17 cellular contexts compared by ENCODE assay signal in genomic region chrX:49977319-49978090, GRCh38. TPM values are rescaled to one million over a fixed set of nuclear protein-coding genes. Genes with fewer than 3 reads are reported as not detected.
DNase-seq lines count a peak whose midpoint lies in the region; ATAC-seq, FAIRE-seq and TF ChIP-seq lines count a peak whose summit lies in the region.
"Had no signal": no experiment of that assay in that cellular context is flagged by ENCODE, and none has a peak within 500 bp of the region (broad histone marks: within the 10 kb centered on the region; RNA-seq: fewer than 3 reads in every experiment).

No MANE protein-coding gene starts in this region.

- WGBS in heart left ventricle, 4 donors = 61 to 70% (median 66%) methylated on average over 9 of the region's 9 CpGs

- H3K27ac ChIP-seq in cardiac muscle cell (peak overlapping the region; percentile 51), left ventricle myocardium inferior (replicated peaks) (no peak overlapping the region), endothelial cell of umbilical vein (ENCODE audit: insufficient read depth, low read depth, low read length) (peak overlapping the region; percentile 37), heart left ventricle (no peak overlapping the region)
- H3K27ac ChIP-seq: GM23248, right lobe of liver, tibial artery had no signal

- H2AFZ ChIP-seq in endothelial cell of umbilical vein (ENCODE audit: low read depth, low read length) = peak overlapping the region; percentile 37
- H2AFZ ChIP-seq: GM23248 had no signal

- H3K27me3 Mint-ChIP-seq in stimulated activated memory B cell treated with anti-CD40 and anti-IgM and Interleukin-4, amounts not matched to agents 10 μg/mL and 1 μg/mL and 100 μg/mL, for 72 hours = no peaks in the 10 kb centered on the region
- H3K27me3 Mint-ChIP-seq: activated naive CD8-positive, alpha-beta T cell treated with anti-CD3 and anti-CD28 coated beads, Interleukin-2, amount 50 U/mL, for 24 hours had no signal

- POLR2A ChIA-PET in endothelial cell of umbilical vein (lab: Charles Lee) = no interaction called here

- TF ChIP-seq CTCF in cardiac muscle cell (IDR thresholded peaks at IDR 0.05; ENCODE audit: low read depth, low read length) (no peak), left ventricle myocardium inferior (IDR thresholded peaks at IDR 0.05; ENCODE audit: borderline replicate concordance) (no peak), endothelial cell of umbilical vein (IDR thresholded peaks at IDR 0.05; ENCODE audit: extremely low read depth in 1 of 2, insufficient read depth in 1 of 2, low read depth in 1 of 2, low read length in 2 of 2) (no peak), heart left ventricle (IDR thresholded peaks at IDR 0.05) (no peak)

- TF ChIP-seq POLR2A in endothelial cell of umbilical vein (IDR thresholded peaks at IDR 0.05; ENCODE audit: low read depth, low read length) (no peak), heart left ventricle (IDR thresholded peaks at IDR 0.05) (no peak)

- peak; percentile 58 for ATAC-seq in stimulated activated memory B cell treated with anti-CD40 and anti-IgM and Interleukin-4, amounts not matched to agents 10 μg/mL and 1 μg/mL and 100 μg/mL, for 72 hours
- ATAC-seq in GM18511 (IDR thresholded peaks at IDR 0.05; ENCODE audit: unreplicated experiment) (no peak), GM18858 (IDR thresholded peaks at IDR 0.05; ENCODE audit: unreplicated experiment) (no peak), heart left ventricle (no peak)
- ATAC-seq: activated naive CD8-positive, alpha-beta T cell treated with anti-CD3 and anti-CD28 coated beads, Interleukin-2, amount 50 U/mL, for 24 hours; activated T-cell treated with anti-CD3 and anti-CD28 coated beads, Interleukin-2, amount 50 U/mL, for 72 hours; right lobe of liver had no signal

- peak overlapping the region; percentile 51 for H3K4me2 ChIP-seq in endothelial cell of umbilical vein (ENCODE audit: insufficient read depth, low read length)

- no peaks in the 10 kb centered on the region for H3K79me2 ChIP-seq in endothelial cell of umbilical vein (ENCODE audit: control insufficient read depth, insufficient read depth, low read length)

- H3K4me1 ChIP-seq in cardiac muscle cell (ENCODE audit: low read depth) = peaks cover 21% of the 10 kb centered on the region
- H3K4me1 ChIP-seq in left ventricle myocardium inferior = no peaks in the 10 kb centered on the region
- H3K4me1 ChIP-seq in endothelial cell of umbilical vein (ENCODE audit: control insufficient read depth, extremely low read depth, insufficient read depth, low read length) = peaks cover 11% of the 10 kb centered on the region
- H3K4me1 ChIP-seq in heart left ventricle = no peaks in the 10 kb centered on the region
- H3K4me1 ChIP-seq: right lobe of liver, tibial artery had no signal

- FAIRE-seq in endothelial cell of umbilical vein (lab: Jason Lieb, UNC) = no peak

- CTCF ChIA-PET in endothelial cell of umbilical vein (lab: Charles Lee) = interaction anchor here (1.0 to 1.1 kb wide), 2 partner anchors 14 to 59 kb away, joined by 3 read pairs; no protein-coding TSS in a partner anchor

- H3K9me3 ChIP-seq in cardiac muscle cell (ENCODE audit: low read depth) (no peaks in the 10 kb centered on the region), left ventricle myocardium inferior (replicated peaks) (no peaks in the 10 kb centered on the region), endothelial cell of umbilical vein (replicated peaks; ENCODE audit: control insufficient read depth, insufficient read depth, low read length) (no peaks in the 10 kb centered on the region), heart left ventricle (no peaks in the 10 kb centered on the region)
- H3K9me3 ChIP-seq: MG63, right lobe of liver, tibial artery had no signal

- no TSS peak for BruUV-seq in endothelial cell of umbilical vein (replicated peaks; lab: Mats Ljungman, UMichigan)

- H3K27me3 ChIP-seq in cardiac muscle cell (no peaks in the 10 kb centered on the region), left ventricle myocardium inferior (ENCODE audit: low read depth) (no peaks in the 10 kb centered on the region), endothelial cell of umbilical vein (ENCODE audit: control insufficient read depth in 2 of 2, insufficient read depth in 2 of 2, low read length in 2 of 2) (no peaks in the 10 kb centered on the region), heart left ventricle (peaks cover 0 to 14% (median 0%) of the 10 kb centered on the region in 9 donors)
- H3K27me3 ChIP-seq: MG63, right lobe of liver, tibial artery had no signal

- peaks cover 20% of the 10 kb centered on the region for H3K36me3 Mint-ChIP-seq in stimulated activated memory B cell treated with anti-CD40 and anti-IgM and Interleukin-4, amounts not matched to agents 10 μg/mL and 1 μg/mL and 100 μg/mL, for 72 hours

- H3K4me3 Mint-ChIP-seq in stimulated activated memory B cell treated with anti-CD40 and anti-IgM and Interleukin-4, amounts not matched to agents 10 μg/mL and 1 μg/mL and 100 μg/mL, for 72 hours = peak overlapping the region; percentile 48
- H3K4me3 Mint-ChIP-seq: activated naive CD8-positive, alpha-beta T cell treated with anti-CD3 and anti-CD28 coated beads, Interleukin-2, amount 50 U/mL, for 24 hours; activated T-cell treated with anti-CD3 and anti-CD28 coated beads, Interleukin-2, amount 50 U/mL, for 72 hours had no signal

- H3K36me3 ChIP-seq in cardiac muscle cell (no peaks in the 10 kb centered on the region), left ventricle myocardium inferior (no peaks in the 10 kb centered on the region), endothelial cell of umbilical vein (ENCODE audit: control insufficient read depth in 2 of 2, extremely low read depth in 1 of 2, insufficient read depth in 2 of 2, low read length in 2 of 2) (no peaks in the 10 kb centered on the region), heart left ventricle (no peaks in the 10 kb centered on the region)
- H3K36me3 ChIP-seq: MG63, right lobe of liver, tibial artery had no signal

- no peak overlapping the region for H3K9ac ChIP-seq in endothelial cell of umbilical vein (replicated peaks; ENCODE audit: extremely low read depth, insufficient read depth, low read length)
- H3K9ac ChIP-seq: GM23248 had no signal

- no peaks in the 10 kb centered on the region for H4K20me1 ChIP-seq in endothelial cell of umbilical vein (replicated peaks; ENCODE audit: control insufficient read depth, extremely low read depth, insufficient read depth, low read length)

- DNase-seq in cardiac muscle cell (ENCODE audit: low read depth in 1 of 2, low spot score in 1 of 2) (no peak), left ventricle myocardium inferior (no peak), NCI-H524 treated with DMSO at 0.1 percent for 48 hours (lab: John Stamatoyannopoulos, UW) (peak; percentile 66), endothelial cell of umbilical vein (ENCODE audit: low read depth, low spot score) (no peak), heart left ventricle (no peak)
- DNase-seq: activated naive CD8-positive, alpha-beta T cell treated with anti-CD3 and anti-CD28 coated beads, Interleukin-2, amount 50 U/mL, for 24 hours; activated T-cell treated with anti-CD3 and anti-CD28 coated beads, Interleukin-2, amount 50 U/mL, for 72 hours; caudate nucleus; foreskin fibroblast; GM23248; MG63; NCI-H510A treated with DMSO at 0.1 percent for 48 hours; right lobe of liver; tibial artery had no signal

- H3K9me3 Mint-ChIP-seq in stimulated activated memory B cell treated with anti-CD40 and anti-IgM and Interleukin-4, amounts not matched to agents 10 μg/mL and 1 μg/mL and 100 μg/mL, for 72 hours = no peaks in the 10 kb centered on the region
- H3K9me3 Mint-ChIP-seq: activated naive CD8-positive, alpha-beta T cell treated with anti-CD3 and anti-CD28 coated beads, Interleukin-2, amount 50 U/mL, for 24 hours; activated T-cell treated with anti-CD3 and anti-CD28 coated beads, Interleukin-2, amount 50 U/mL, for 72 hours had no signal

- no peak overlapping the region for H3K4me3 ChIP-seq in cardiac muscle cell
- no peak overlapping the region for H3K4me3 ChIP-seq in left ventricle myocardium inferior
- H3K4me3 ChIP-seq in endothelial cell of umbilical vein (replicated peaks in 1 of 3; ENCODE audit: insufficient read depth in 1 of 3, low read depth in 1 of 3, low read length in 3 of 3) = no peak overlapping the region
- no peak overlapping the region for H3K4me3 ChIP-seq in heart left ventricle
- H3K4me3 ChIP-seq: GM23248, MG63, right lobe of liver, tibial artery had no signal

- H3K4me1 Mint-ChIP-seq in stimulated activated memory B cell treated with anti-CD40 and anti-IgM and Interleukin-4, amounts not matched to agents 10 μg/mL and 1 μg/mL and 100 μg/mL, for 72 hours = peaks cover 16% of the 10 kb centered on the region

- H3K27ac Mint-ChIP-seq in stimulated activated memory B cell treated with anti-CD40 and anti-IgM and Interleukin-4, amounts not matched to agents 10 μg/mL and 1 μg/mL and 100 μg/mL, for 72 hours = peak overlapping the region; percentile 68
- H3K27ac Mint-ChIP-seq: activated naive CD8-positive, alpha-beta T cell treated with anti-CD3 and anti-CD28 coated beads, Interleukin-2, amount 50 U/mL, for 24 hours; activated T-cell treated with anti-CD3 and anti-CD28 coated beads, Interleukin-2, amount 50 U/mL, for 72 hours had no signal

- dilution Hi-C loops in endothelial cell of umbilical vein (cut with MboI; ENCODE audit: extremely low pct_ligation_motif_present, low sequenced_read_pairs) = no loop called here

- intact Hi-C loops in left ventricle myocardium inferior (cut with micrococcal nuclease) = no loop called here
- intact Hi-C loops in endothelial cell of umbilical vein (cut with micrococcal nuclease) = loop anchor here (5.0 kb wide), 1 partner anchor 55 kb away; the partner anchor contains the start of gene CLCN5
- intact Hi-C loops in heart left ventricle (cut with DNase I) = no loop called here

- no peaks in the 10 kb centered on the region for H3K9me1 ChIP-seq in endothelial cell of umbilical vein (replicated peaks; ENCODE audit: control insufficient read depth, extremely low read depth, insufficient read depth, low read length)

TF ChIP-seq in endothelial cell of umbilical vein, 7 proteins besides CTCF, POLR2A, EP300 and RAD21 (continues in another document):
- TF ChIP-seq FOS (IDR thresholded peaks at IDR 0.05; ENCODE audit: borderline replicate concordance, insufficient read depth, low read length) (no peak), GATA2 (IDR thresholded peaks at IDR 0.05; ENCODE audit: insufficient read depth, insufficient read length, low read depth, low read length) (no peak)

RNA-seq across cellular contexts. Expression of gene CLCN5, which starts 55.1 kb away (rescaled TPM):
- 16.6 TPM in 2 replicates for total RNA-seq in cardiac muscle cell
- 6.2 and 6.6 TPM in 2 replicates for polyA plus RNA-seq in cardiac muscle cell
- total RNA-seq in left ventricle myocardium inferior = 1.7 TPM
- 12.9 TPM in 2 replicates for total RNA-seq in endothelial cell of umbilical vein
- 2.7 and 3.1 TPM in 2 replicates for polyA plus RNA-seq in endothelial cell of umbilical vein
- 1.7 and 1.8 TPM in 2 replicates for polyA plus RNA-seq in endothelial cell of umbilical vein (2011; cell fraction: cytosol; rRNA removed)
- polyA plus RNA-seq in endothelial cell of umbilical vein (2011; cell fraction: nucleus; rRNA removed) = 6.6 and 6.8 TPM in 2 replicates
- polyA plus RNA-seq in endothelial cell of umbilical vein (2012) = 5.8 and 6.2 TPM in 2 replicates
- 21.9 and 24.1 TPM in 2 replicates for polyA minus RNA-seq in endothelial cell of umbilical vein
- polyA minus RNA-seq in endothelial cell of umbilical vein (2011; cell fraction: cytosol; rRNA and poly(A)+ RNA removed) = 7.9 TPM
- 13.4 and 19.4 TPM in 2 replicates for polyA minus RNA-seq in endothelial cell of umbilical vein (2011; cell fraction: nucleus; rRNA and poly(A)+ RNA removed)
- 1 to 10 TPM; 1.3 to 6.0 (median 2.5) TPM for total RNA-seq in heart left ventricle
- polyA plus RNA-seq in heart left ventricle = 1 to 10 TPM in 1 of 2 donors, under 1 TPM in 1; 0.65 to 4.8 TPM

Comparison
In these comparisons a context has a peak if more than half of its experiments do, and no peak if none do; other contexts are left out.
1. H3K27ac ChIP-seq: peak in cardiac muscle cell (single experiment) and endothelial cell of umbilical vein (single experiment); none in left ventricle myocardium inferior (single experiment) and heart left ventricle (0 of 12).